In genomic region chr3:188383763-188384162, GRCh38 we compare ENCODE assay signal across 24 cellular contexts.
A peak's percentile ranks its signal among the peaks of the same experiment; 100 is the strongest.
DNase-seq lines count a peak whose midpoint lies in the region; ATAC-seq, FAIRE-seq and TF ChIP-seq lines count a peak whose summit lies in the region.
"Had no signal": no experiment of that assay in that cellular context is flagged by ENCODE, and none has a peak within 500 bp of the region (broad histone marks: within the 10 kb centered on the region; RNA-seq: fewer than 3 reads in every experiment).

No MANE protein-coding gene starts in this region.

- H3K36me3 ChIP-seq in thyroid gland = no peaks in the 10 kb centered on the region

- no peak overlapping the region for H3K27ac ChIP-seq in thyroid gland
- H3K27ac ChIP-seq: A549 had no signal

- peak; percentile 12 for DNase-seq in RCC 7860 (ENCODE audit: low spot score)
- peak; percentile 13 for DNase-seq in kidney glomerular epithelial cell (lab: John Stamatoyannopoulos, UW)
- DNase-seq in renal cortical epithelial cell (ENCODE audit: low read depth) = peak; percentile 83
- DNase-seq in thyroid gland = no peak
- no peak for DNase-seq in HuH-7.5 (ENCODE audit: low spot score)
- no peak for DNase-seq in GF-D8 (lab: John Stamatoyannopoulos, UW)
- DNase-seq: C1 segment of cervical spinal cord; Caco-2; CD4-positive, alpha-beta memory T cell; DMS79 treated with DMSO at 0.1 percent for 48 hours; H7; Kasumi-1; NCI-H1105; NCI-H1436 treated with DMSO at 0.1 percent for 48 hours; NCI-H187 treated with DMSO at 0.1 percent for 48 hours; NCI-H446; NCI-H524 treated with DMSO at 0.1 percent for 48 hours; NCI-H774; PC-3; SHP77 had no signal

- no peaks in the 10 kb centered on the region for H3K9me3 ChIP-seq in thyroid gland
- H3K9me3 ChIP-seq: A549, Caco-2 had no signal

- H3K4me3 ChIP-seq in thyroid gland (replicated peaks in 1 of 3) = no peak overlapping the region
- H3K4me3 ChIP-seq: A549, K562 had no signal

- TF ChIP-seq CTCF in thyroid gland (IDR thresholded peaks at IDR 0.05) = no peak

- peak; percentile 81 for ATAC-seq in GM18861 (IDR thresholded peaks at IDR 0.05; ENCODE audit: unreplicated experiment)
- ATAC-seq: A549, K562, PC-3 had no signal

- WGBS in thyroid gland, 2 donors = 84 to 97% methylated on average over 3 of the region's 3 CpGs

- intact Hi-C loops in thyroid gland (cut with DNase I) = no loop called here

- FAIRE-seq in RCC 7860 (lab: Jason Lieb, UNC) = peak; percentile 85
- FAIRE-seq: A549, GM12892, K562 had no signal

- no peak for TF ChIP-seq POLR2A in thyroid gland (IDR thresholded peaks at IDR 0.05)

- no peaks in the 10 kb centered on the region for H3K27me3 ChIP-seq in thyroid gland

- H3K4me1 ChIP-seq in thyroid gland = no peaks in the 10 kb centered on the region

Comparison
In these comparisons a context has a peak if more than half of its experiments do, and no peak if none do; other contexts are left out.
1. DNase-seq: peak in RCC 7860 (single experiment), kidney glomerular epithelial cell (single experiment) and renal cortical epithelial cell (single experiment); none in thyroid gland (0 of 2), HuH-7.5 (single experiment) and GF-D8 (single experiment).